8 cellular contexts compared by ENCODE assay signal in the genomic region with DNA sequence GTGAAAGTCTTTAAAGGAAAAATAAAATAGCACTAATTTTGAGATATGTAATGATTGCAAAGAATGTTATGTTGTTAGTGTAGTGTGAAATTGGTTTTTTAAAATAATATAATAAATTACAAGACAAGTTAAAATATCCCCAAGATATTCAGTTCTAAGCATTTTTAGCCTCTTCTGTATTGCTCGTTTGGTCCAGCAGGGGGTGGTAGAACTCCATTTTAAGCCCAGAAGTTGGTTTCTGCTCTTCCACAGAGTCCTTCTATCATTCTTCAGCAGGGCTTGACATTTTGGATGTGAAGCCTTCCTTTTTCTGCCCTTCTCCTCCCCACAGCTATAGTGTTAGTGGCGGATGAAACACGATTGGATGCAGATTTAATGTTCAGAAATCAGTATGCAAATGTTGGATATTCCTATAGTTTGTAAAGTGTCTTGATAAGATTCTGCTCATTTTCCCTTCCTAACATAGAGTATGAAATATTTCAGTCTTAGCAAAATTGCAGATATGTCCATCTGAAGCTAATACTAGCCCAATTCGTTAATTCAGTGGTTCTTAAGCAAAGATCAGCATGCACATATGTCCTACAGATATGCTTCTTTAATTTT. TPM values are rescaled to one million over a fixed set of nuclear protein-coding genes. Genes with fewer than 3 reads are reported as not detected.
DNase-seq lines count a peak whose midpoint lies in the region; ATAC-seq and TF ChIP-seq lines count a peak whose summit lies in the region.

No MANE protein-coding gene starts in this region.

- peaks cover 0 to under 1% of the 10 kb centered on the region in 2 donors for H3K9me3 ChIP-seq in neuronal stem cell (replicated peaks in 1 of 2; ENCODE audit: control insufficient read depth in 2 of 2, insufficient read depth in 1 of 2, low read depth in 1 of 2, low read length in 2 of 2)

- no peak overlapping the region for H3K27ac ChIP-seq in C4-2B
- no peak overlapping the region for H3K27ac ChIP-seq in neuronal stem cell (replicated peaks; ENCODE audit: low read length)

- H2AK5ac ChIP-seq in neuronal stem cell (ENCODE audit: low read depth, low read length), result no peak overlapping the region

- no peak overlapping the region for H4K91ac ChIP-seq in neuronal stem cell (ENCODE audit: low read depth, low read length, poor library complexity)

- H2BK120ac ChIP-seq in neuronal stem cell (ENCODE audit: low read depth, low read length), result no peak overlapping the region

- H2BK12ac ChIP-seq in neuronal stem cell (ENCODE audit: low read length), result no peak overlapping the region

- H4K8ac ChIP-seq in neuronal stem cell (ENCODE audit: low read depth, low read length), result no peak overlapping the region

- H3K4me3 ChIP-seq in fibroblast of villous mesenchyme (ENCODE audit: low read depth, low read length) (no peak overlapping the region), neuronal stem cell (ENCODE audit: low read length in 2 of 2) (no peak overlapping the region)

- H3K79me1 ChIP-seq in neuronal stem cell (ENCODE audit: low read depth, low read length), result no peaks in the 10 kb centered on the region

- no peak overlapping the region for H3K4ac ChIP-seq in neuronal stem cell (ENCODE audit: low read length)

- ATAC-seq in HG02798 (IDR thresholded peaks at IDR 0.05; ENCODE audit: poor library complexity, unreplicated experiment), result no peak
- ATAC-seq in activated CD4-positive, CD25-positive, alpha-beta regulatory T cell treated with anti-CD3 and anti-CD28 coated beads, Interleukin-2, amount 50 U/mL, for 24 hours, result no peak

- no peak overlapping the region for H2BK5ac ChIP-seq in neuronal stem cell (ENCODE audit: low read length)

- H3K14ac ChIP-seq in neuronal stem cell (ENCODE audit: low read length), result no peak overlapping the region

- TF ChIP-seq CTCF in C4-2B (conservative IDR thresholded peaks at IDR 0.05) (peak; percentile 87), GM20000 (IDR thresholded peaks at IDR 0.05; ENCODE audit: extremely low read depth, missing control alignments) (peak; percentile 25), fibroblast of villous mesenchyme (IDR thresholded peaks at IDR 0.05; ENCODE audit: insufficient read depth, low read depth, low read length) (peak; percentile 81)

- DNase-seq in GM20000 (ENCODE audit: low spot score), result peak; percentile 56
- peak; percentile 71 for DNase-seq in NCI-H2227 (lab: John Stamatoyannopoulos, UW; ENCODE audit: unreplicated experiment)
- DNase-seq in activated CD4-positive, alpha-beta T cell treated with anti-CD3 and anti-CD28 coated beads, Interleukin-2, amount 50 U/mL, for 48 hours, result peak; percentile 15 to 30
- DNase-seq in fibroblast of villous mesenchyme (ENCODE audit: low read depth), result peak; percentile 47
- peak; percentile 49 for DNase-seq in neuronal stem cell (ENCODE audit: low spot score)

- H3K27me3 ChIP-seq in neuronal stem cell (ENCODE audit: control insufficient read depth in 3 of 3, insufficient read depth in 3 of 3, low read depth in 1 of 3, low read length in 3 of 3), result peaks cover 0 to 9% (median 8%) of the 10 kb centered on the region in 3 experiments

- H3K23ac ChIP-seq in neuronal stem cell (ENCODE audit: low read depth, low read length, poor library complexity), result no peak overlapping the region

- H3K4me1 ChIP-seq in neuronal stem cell (ENCODE audit: control insufficient read depth in 2 of 2, insufficient read depth in 1 of 2, low read depth in 1 of 2, low read length in 2 of 2), result no peaks in the 10 kb centered on the region

- no peaks in the 10 kb centered on the region for H3K36me3 ChIP-seq in neuronal stem cell (replicated peaks in 1 of 2; ENCODE audit: control insufficient read depth in 2 of 2, insufficient read depth in 2 of 2, low read length in 2 of 2)

- H3K9ac ChIP-seq in neuronal stem cell (ENCODE audit: low read depth, low read length, poor library complexity), result no peak overlapping the region

- WGBS in neuronal stem cell (ENCODE audit: extremely low coverage in 2 of 2, insufficient read length in 2 of 2, insufficient replicate concordance in 1 of 2), 2 donors, result no CpG with 5 or more reads among the region's 4 CpGs

- no peak overlapping the region for H3K4me2 ChIP-seq in neuronal stem cell (ENCODE audit: insufficient read depth, low read length, poor library complexity, severe bottlenecking)

- no peak overlapping the region for H2BK15ac ChIP-seq in neuronal stem cell (ENCODE audit: low read length)

- no peak overlapping the region for H3K18ac ChIP-seq in neuronal stem cell (ENCODE audit: low read length)

- H2AFZ ChIP-seq in neuronal stem cell (ENCODE audit: low read length), result no peak overlapping the region

RNA-seq across cellular contexts. Expression of a gene that starts 1.5 kb away (rescaled TPM):
- 5.2 and 7.1 TPM in 2 replicates for total RNA-seq in fibroblast of villous mesenchyme
- 0.67 TPM for polyA plus RNA-seq in neuronal stem cell (2013, experiment 1 of 2)
- 0.51 TPM for polyA plus RNA-seq in neuronal stem cell (2013, experiment 2 of 2)

Comparison
In these comparisons a context has a peak if more than half of its experiments do, and no peak if none do; other contexts are left out.
1. CTCF ChIP-seq: peak in every context shown above with its lines; median percentile 87 in C4-2B; 81 in fibroblast of villous mesenchyme; 25 in GM20000.